24 cellular contexts compared by ENCODE assay signal in genomic region chr20:503048-503737, GRCh38. TPM values are rescaled to one million over a fixed set of nuclear protein-coding genes. Genes with fewer than 3 reads are reported as not detected.
DNase-seq lines count a peak whose midpoint lies in the region; ATAC-seq, FAIRE-seq and TF ChIP-seq lines count a peak whose summit lies in the region.
"Had no signal": no experiment of that assay in that cellular context is flagged by ENCODE, and none has a peak within 500 bp of the region (broad histone marks: within the 10 kb centered on the region; RNA-seq: fewer than 3 reads in every experiment).

No MANE protein-coding gene starts in this region.

- H3K9me3 Mint-ChIP-seq in HFFc6 = no peaks in the 10 kb centered on the region
- H3K9me3 Mint-ChIP-seq in central memory CD8-positive, alpha-beta T cell = no peaks in the 10 kb centered on the region
- H3K9me3 Mint-ChIP-seq in nephron progenitor cell = no peaks in the 10 kb centered on the region
- H3K9me3 Mint-ChIP-seq: CD14-positive monocyte; CD4-positive, alpha-beta T cell; CD8-positive, alpha-beta memory T cell had no signal

- H3K4me1 Mint-ChIP-seq in HFFc6 (ENCODE audit: low read depth) = peaks cover 12% of the 10 kb centered on the region
- no peaks in the 10 kb centered on the region for H3K4me1 Mint-ChIP-seq in central memory CD8-positive, alpha-beta T cell
- no peaks in the 10 kb centered on the region for H3K4me1 Mint-ChIP-seq in nephron progenitor cell
- H3K4me1 Mint-ChIP-seq: CD14-positive monocyte had no signal

- no peaks in the 10 kb centered on the region for H3K9me3 ChIP-seq in A549
- no peaks in the 10 kb centered on the region for H3K9me3 ChIP-seq in effector memory CD4-positive, alpha-beta T cell (ENCODE audit: control insufficient read depth, low read length)
- H3K9me3 ChIP-seq: BE2C; BLaER1 treated with 17β-estradiol and CSF1 and Interleukin-3, amounts not matched to agents 10 nM and 100 nM had no signal

- H3K4me3 Mint-ChIP-seq in HFFc6 (no peak overlapping the region), nephron progenitor cell (no peak overlapping the region)
- no peak overlapping the region for H3K4me3 Mint-ChIP-seq in central memory CD8-positive, alpha-beta T cell
- H3K4me3 Mint-ChIP-seq: CD14-positive monocyte; CD4-positive, alpha-beta T cell; CD8-positive, alpha-beta memory T cell had no signal

- TF ChIP-seq EP300 in A549 (IDR thresholded peaks at IDR 0.05) = no peak

- peaks cover 77% of the 10 kb centered on the region for H3K36me3 ChIP-seq in effector memory CD4-positive, alpha-beta T cell (ENCODE audit: control insufficient read depth, insufficient read depth, low read length)

- ATAC-seq in A549 (no peak), HG02642 (IDR thresholded peaks at IDR 0.05; ENCODE audit: poor library complexity, unreplicated experiment) (no peak), HG03571 (IDR thresholded peaks at IDR 0.05; ENCODE audit: unreplicated experiment) (no peak)
- ATAC-seq in central memory CD8-positive, alpha-beta T cell (replicated peaks; ENCODE audit: extremely low read depth, poor library complexity, severe bottlenecking) = no peak
- ATAC-seq: GM12878 had no signal

- CTCF ChIA-PET in A549 (lab: Yijun Ruan, JAX) = interaction anchor here (0.6 to 1.6 kb wide), 6 partner anchors 8 to 236 kb away, joined by 3 to 4 read pairs (median 3); no protein-coding TSS in a partner anchor

- FAIRE-seq in A549 (lab: Jason Lieb, UNC) = peak; percentile 91
- FAIRE-seq: D721Med, GM12878, GM19239, H1 had no signal

- H3K36me3 Mint-ChIP-seq in HFFc6 (ENCODE audit: low read depth) = peaks cover 39% of the 10 kb centered on the region
- H3K36me3 Mint-ChIP-seq in central memory CD8-positive, alpha-beta T cell (ENCODE audit: insufficient read depth) = peaks cover 59% of the 10 kb centered on the region
- peaks cover 71% of the 10 kb centered on the region for H3K36me3 Mint-ChIP-seq in nephron progenitor cell (ENCODE audit: low read depth)

- DNase-seq in A549 (ENCODE audit: low read depth in 1 of 2, low spot score in 1 of 2) = no peak
- DNase-seq in HFFc6 = no peak
- no peak for DNase-seq in central memory CD8-positive, alpha-beta T cell (ENCODE audit: low spot score in 2 of 2)
- DNase-seq in nephron progenitor cell = no peak
- no peak for DNase-seq in effector memory CD4-positive, alpha-beta T cell
- DNase-seq: AML-193; BE2C; CD4-positive, alpha-beta T cell; CD8-positive, alpha-beta memory T cell; DMS 273 treated with DMSO at 0.1 percent for 48 hours; DMS79; EL; GDM1; GM23248; H7; HCEC 1CT had no signal

- TF ChIP-seq RAD21 in A549 (conservative IDR thresholded peaks at IDR 0.05 in 1 of 2, IDR thresholded peaks at IDR 0.05 in 1 of 2) = no peak

- H3K4me1 ChIP-seq in A549 = no peaks in the 10 kb centered on the region
- no peaks in the 10 kb centered on the region for H3K4me1 ChIP-seq in effector memory CD4-positive, alpha-beta T cell (ENCODE audit: control insufficient read depth, insufficient read depth, low read length, poor library complexity, severe bottlenecking)
- H3K4me1 ChIP-seq: BE2C; BLaER1 treated with 17β-estradiol and CSF1 and Interleukin-3, amounts not matched to agents 10 nM and 100 nM had no signal

- no peak for TF ChIP-seq POLR2A in A549 (IDR thresholded peaks at IDR 0.05; ENCODE audit: low read length)

- POLR2A ChIA-PET in A549 (lab: Yijun Ruan, JAX) = no interaction called here

- no peaks in the 10 kb centered on the region for H3K27me3 Mint-ChIP-seq in HFFc6 (ENCODE audit: insufficient read depth)
- no peaks in the 10 kb centered on the region for H3K27me3 Mint-ChIP-seq in central memory CD8-positive, alpha-beta T cell
- no peaks in the 10 kb centered on the region for H3K27me3 Mint-ChIP-seq in nephron progenitor cell (ENCODE audit: low read depth, poor library complexity)
- H3K27me3 Mint-ChIP-seq: CD4-positive, alpha-beta T cell; CD8-positive, alpha-beta memory T cell had no signal

- no peaks in the 10 kb centered on the region for H3K27me3 ChIP-seq in effector memory CD4-positive, alpha-beta T cell (replicated peaks; ENCODE audit: control insufficient read depth, insufficient read depth, low read length, poor library complexity, severe bottlenecking)
- H3K27me3 ChIP-seq: BE2C; BLaER1 treated with 17β-estradiol and CSF1 and Interleukin-3, amounts not matched to agents 10 nM and 100 nM had no signal

- WGBS in A549 (ENCODE audit: missing lambda C conversion rate) = 92% methylated on average over 11 of the region's 11 CpGs

- no peak overlapping the region for H3K4me2 ChIP-seq in A549
- H3K4me2 ChIP-seq: BLaER1 treated with 17β-estradiol and CSF1 and Interleukin-3, amounts not matched to agents 10 nM and 100 nM had no signal

- no peak overlapping the region for H3K27ac ChIP-seq in A549
- no peak overlapping the region for H3K27ac ChIP-seq in effector memory CD4-positive, alpha-beta T cell (ENCODE audit: insufficient read depth, low read length, poor library complexity, severe bottlenecking)
- H3K27ac ChIP-seq: BLaER1 treated with 17β-estradiol and CSF1 and Interleukin-3, amounts not matched to agents 10 nM and 100 nM; GM23248 had no signal

- TF ChIP-seq CTCF in A549 (IDR thresholded peaks at IDR 0.05) (no peak), HFFc6 (IDR thresholded peaks at IDR 0.05) (no peak), nephron progenitor cell (IDR thresholded peaks at IDR 0.05) (no peak)

- H3K4me3 ChIP-seq in A549 = no peak overlapping the region
- H3K4me3 ChIP-seq in effector memory CD4-positive, alpha-beta T cell (ENCODE audit: insufficient read depth, low read depth, low read length, poor library complexity, severe bottlenecking) = no peak overlapping the region
- H3K4me3 ChIP-seq: BLaER1 treated with 17β-estradiol and CSF1 and Interleukin-3, amounts not matched to agents 10 nM and 100 nM; GM12878; GM23248 had no signal

- H3K27ac Mint-ChIP-seq in HFFc6 (peak overlapping the region; percentile 22; the same call in 1 of the 2 replicates), nephron progenitor cell (peak overlapping the region; percentile 25)
- peak overlapping the region; percentile 0 for H3K27ac Mint-ChIP-seq in central memory CD8-positive, alpha-beta T cell (ENCODE audit: low read depth)
- H3K27ac Mint-ChIP-seq: CD4-positive, alpha-beta T cell had no signal

TF ChIP-seq in A549, 52 proteins besides CTCF, POLR2A, EP300 and RAD21:
- TF ChIP-seq SMC3 (IDR thresholded peaks at IDR 0.05) (no peak), POLR2AphosphoS2 (conservative IDR thresholded peaks at IDR 0.05; ENCODE audit: low read length) (no peak), HEYL (CRISPR knock-in tag; IDR thresholded peaks at IDR 0.05) (no peak), MYC (IDR thresholded peaks at IDR 0.05; ENCODE audit: borderline replicate concordance, low read length) (no peak), ZC3H11A (IDR thresholded peaks at IDR 0.05) (no peak), ZNF302 (CRISPR knock-in tag; IDR thresholded peaks at IDR 0.05) (no peak), CBX2 (IDR thresholded peaks at IDR 0.05; ENCODE audit: borderline replicate concordance, low read depth) (no peak), BHLHE40 (IDR thresholded peaks at IDR 0.05; ENCODE audit: low read depth, low read length) (no peak), HDAC2 (IDR thresholded peaks at IDR 0.05) (no peak), SREBF2 (IDR thresholded peaks at IDR 0.05) (no peak), HOXB5 (CRISPR knock-in tag; IDR thresholded peaks at IDR 0.05) (no peak)
- TF ChIP-seq, protein P1, sequence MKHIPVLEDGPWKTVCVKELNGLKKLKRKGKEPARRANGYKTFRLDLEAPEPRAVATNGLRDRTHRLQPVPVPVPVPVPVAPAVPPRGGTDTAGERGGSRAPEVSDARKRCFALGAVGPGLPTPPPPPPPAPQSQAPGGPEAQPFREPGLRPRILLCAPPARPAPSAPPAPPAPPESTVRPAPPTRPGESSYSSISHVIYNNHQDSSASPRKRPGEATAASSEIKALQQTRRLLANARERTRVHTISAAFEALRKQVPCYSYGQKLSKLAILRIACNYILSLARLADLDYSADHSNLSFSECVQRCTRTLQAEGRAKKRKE (CRISPR knock-in tag; IDR thresholded peaks at IDR 0.05; ENCODE audit: low read depth) = no peak
- TF ChIP-seq, protein P2, sequence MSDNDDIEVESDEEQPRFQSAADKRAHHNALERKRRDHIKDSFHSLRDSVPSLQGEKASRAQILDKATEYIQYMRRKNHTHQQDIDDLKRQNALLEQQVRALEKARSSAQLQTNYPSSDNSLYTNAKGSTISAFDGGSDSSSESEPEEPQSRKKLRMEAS (IDR thresholded peaks at IDR 0.05) = no peak
TF ChIP-seq in A549: peak in this region for 0.

RNA-seq across cellular contexts. Expression of gene CSNK2A1, which starts 40.4 kb away (rescaled TPM):
- polyA plus RNA-seq in A549 (2011; rRNA removed) (231 and 306 TPM in 2 replicates), A549 (2017; fragmentation: RNase III; extraction: RNeasy Plus Mini Kit Qiagen cat#74134 plus additional on column Dnase treatment) (155 to 157 TPM (median 156 TPM) in 3 replicates)
- polyA plus RNA-seq in A549 (2012; cell fraction: cytosol; rRNA removed) = 98.3 and 99.8 TPM in 2 replicates
- 97.3 and 104 TPM in 2 replicates for polyA plus RNA-seq in A549 (2012; cell fraction: nucleus; rRNA removed)
- polyA minus RNA-seq in A549 (2011; rRNA and poly(A)+ RNA removed) = 263 and 303 TPM in 2 replicates
- total RNA-seq in HFFc6 (2021; fragmentation: NEBNext Ultra II Directional; extraction: Animal tissue kit (Norgen Biotek cat#: 25700)) = 100 to 1,000 TPM; 124 to 150 (median 135) TPM

RNA-seq across cellular contexts. Expression of gene TBC1D20, which starts 40.9 kb away (rescaled TPM):
- polyA plus RNA-seq in A549 (2011; rRNA removed) (43.4 and 53.9 TPM in 2 replicates), A549 (2017; fragmentation: RNase III; extraction: RNeasy Plus Mini Kit Qiagen cat#74134 plus additional on column Dnase treatment) (24.5 to 28.0 TPM (median 27.7 TPM) in 3 replicates)
- polyA plus RNA-seq in A549 (2012; cell fraction: cytosol; rRNA removed) = 36.6 and 40.3 TPM in 2 replicates
- 22.8 and 27.9 TPM in 2 replicates for polyA plus RNA-seq in A549 (2012; cell fraction: nucleus; rRNA removed)
- polyA minus RNA-seq in A549 (2011; rRNA and poly(A)+ RNA removed) = 79.0 and 91.9 TPM in 2 replicates
- total RNA-seq in HFFc6 (2021; fragmentation: NEBNext Ultra II Directional; extraction: Animal tissue kit (Norgen Biotek cat#: 25700)) = 10 to 100 TPM; 36.7 to 47.0 (median 42.1) TPM
